35 cellular contexts compared by ENCODE assay signal in the genomic region with DNA sequence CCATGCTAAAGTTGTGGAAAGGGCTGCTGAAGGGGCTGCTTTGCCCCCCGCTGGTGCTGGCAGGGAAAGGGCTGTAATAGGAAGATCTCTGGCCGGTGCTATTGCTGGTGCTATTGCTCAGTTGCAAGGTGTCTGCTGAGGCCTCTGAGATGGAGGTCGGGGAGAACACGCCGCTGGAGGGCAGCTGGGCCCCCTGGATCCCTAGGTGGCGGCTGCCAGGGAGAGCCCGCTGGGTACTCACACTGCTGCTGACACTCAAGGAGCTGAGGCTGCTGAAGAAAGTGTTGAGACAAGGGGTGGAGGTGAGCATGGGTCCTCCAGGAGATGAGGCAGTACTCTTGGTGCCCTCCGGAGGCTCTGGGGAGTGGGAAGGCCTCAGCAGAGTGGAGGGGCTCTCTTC. TPM values are rescaled to one million over a fixed set of nuclear protein-coding genes. Genes with fewer than 3 reads are reported as not detected.
"Had no signal": no experiment of that assay in that cellular context is flagged by ENCODE, and none has a peak within 500 bp of the region (broad histone marks: within the 10 kb centered on the region; RNA-seq: fewer than 3 reads in every experiment).

No MANE protein-coding gene starts in this region.

- H3K27ac ChIP-seq: adrenal gland, body of pancreas, coronary artery, dorsolateral prefrontal cortex, gastrocnemius medialis, parathyroid adenoma, psoas muscle, sigmoid colon, suprapubic skin, tibial artery, upper lobe of right lung, WERI-Rb-1 had no signal

- DNase-seq: activated CD4-positive, alpha-beta T cell treated with anti-CD3 and anti-CD28 coated beads for 48 hours; activated CD4-positive, alpha-beta T cell treated with anti-CD3 and anti-CD28 coated beads, Interleukin-2, amount 50 U/mL, for 48 hours; activated CD8-positive, alpha-beta memory T cell treated with anti-CD3 and anti-CD28 coated beads for 24 hours; activated effector memory CD4-positive, alpha-beta T cell treated with Interleukin-2 at 50 U/mL for 16 hours; activated naive CD4-positive, alpha-beta T cell treated with Interleukin-2 at 50 U/mL for 16 hours; activated naive CD8-positive, alpha-beta T cell treated with anti-CD3 and anti-CD28 coated beads for 36 hours; adrenal gland; aorta; body of pancreas; cerebellar nuclear complex; dorsolateral prefrontal cortex; effector memory CD4-positive, alpha-beta T cell; erythroblast; gastrocnemius medialis; glutamatergic neuron; left cardiac atrium; left ventricle myocardium superior; mammary epithelial cell; naive thymus-derived CD8-positive, alpha-beta T cell; nucleus accumbens; psoas muscle; sigmoid colon; small intestine; stimulated activated CD4-positive, alpha-beta T cell treated with anti-CD3 and anti-CD28 coated beads, Interleukin-1b, Interleukin-23, amount 100 ng/mL, for 48 hours; stimulated activated CD4-positive, alpha-beta T cell treated with anti-CD3 and anti-CD28 coated beads, Interleukin-4, amount 100 ng/mL, for 4 hours; stimulated activated CD8-positive, alpha-beta memory T cell treated with anti-CD3 and anti-CD28 coated beads, Interleukin-4, amount 100 ng/mL, for 48 hours; T1000; upper lobe of right lung; WERI-Rb-1 had no signal

- H3K79me2 ChIP-seq: parathyroid adenoma had no signal

- H3K4me1 ChIP-seq: parathyroid adenoma, psoas muscle, upper lobe of right lung had no signal

- ATAC-seq: body of pancreas; gastrocnemius medialis; left cardiac atrium; left ventricle myocardium superior; naive thymus-derived CD8-positive, alpha-beta T cell; psoas muscle; stimulated activated memory B cell treated with anti-CD40 and anti-IgM and Interleukin-4, amounts not matched to agents 10 μg/mL and 1 μg/mL and 100 μg/mL, for 72 hours; upper lobe of right lung had no signal

- H3K4me3 ChIP-seq: adrenal gland, body of pancreas, coronary artery, dorsolateral prefrontal cortex, gastrocnemius medialis, psoas muscle, sigmoid colon, suprapubic skin, tibial artery, upper lobe of right lung had no signal

- H2AFZ ChIP-seq: parathyroid adenoma had no signal

- H3K36me3 ChIP-seq: adrenal gland, gastrocnemius medialis, sigmoid colon, suprapubic skin, tibial artery, upper lobe of right lung, WERI-Rb-1 had no signal

- H3K9ac ChIP-seq: parathyroid adenoma had no signal

- H3K9me3 ChIP-seq: adrenal gland, body of pancreas, gastrocnemius medialis, psoas muscle, sigmoid colon, suprapubic skin, tibial artery, upper lobe of right lung had no signal

RNA-seq across cellular contexts. Expression of a gene that starts 4.2 kb away (rescaled TPM):
- total RNA-seq: activated naive CD8-positive, alpha-beta T cell treated with anti-CD3 and anti-CD28 coated beads for 36 hours; adrenal gland; aorta; body of pancreas; gastrocnemius medialis; left cardiac atrium; left ventricle myocardium superior; naive thymus-derived CD8-positive, alpha-beta T cell; psoas muscle; sigmoid colon; upper lobe of right lung had no signal
- polyA plus RNA-seq: adrenal gland; aorta; keratinocyte; naive thymus-derived CD8-positive, alpha-beta T cell; psoas muscle; sigmoid colon; small intestine had no signal
